ENCODE assay signal across 24 cellular contexts in the genomic region with DNA sequence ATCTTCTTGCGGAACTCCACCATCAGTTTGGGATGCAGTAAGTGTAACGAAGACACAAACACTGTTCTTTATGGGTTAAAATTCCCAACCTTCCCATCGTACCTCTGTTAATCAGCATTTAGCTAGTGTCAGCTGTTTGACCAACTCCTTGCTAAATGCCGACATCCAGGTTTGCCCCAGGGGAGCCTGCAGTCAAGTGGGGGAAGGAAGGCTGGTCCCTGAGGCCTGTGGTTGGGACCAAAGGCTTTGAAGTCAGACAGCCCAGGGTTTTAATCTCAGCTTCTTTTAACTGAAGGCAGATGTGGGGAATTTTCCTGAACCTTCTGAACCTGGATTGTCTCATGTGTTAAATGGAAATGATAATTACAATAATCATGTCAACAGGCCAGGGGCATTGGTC.
"Had no signal": no experiment of that assay in that cellular context is flagged by ENCODE, and none has a peak within 500 bp of the region (broad histone marks: within the 10 kb centered on the region; RNA-seq: fewer than 3 reads in every experiment).

No MANE protein-coding gene starts in this region.

- H3K4me1 ChIP-seq: left ventricle myocardium inferior, right atrium auricular region, right lobe of liver, thyroid gland, transverse colon, upper lobe of left lung, vagina had no signal

- H3K9me3 ChIP-seq: left ventricle myocardium inferior, ovary, right atrium auricular region, right lobe of liver, thyroid gland, transverse colon, upper lobe of left lung, vagina had no signal

- H3K27me3 ChIP-seq: ovary, right atrium auricular region, right lobe of liver, thyroid gland, transverse colon, upper lobe of left lung, vagina had no signal

- H3K36me3 ChIP-seq: left ventricle myocardium inferior, ovary, right atrium auricular region, right lobe of liver, thyroid gland, transverse colon, upper lobe of left lung, vagina had no signal

- H3K27ac ChIP-seq: left ventricle myocardium inferior, ovary, right atrium auricular region, right lobe of liver, thyroid gland, transverse colon, upper lobe of left lung, vagina had no signal

- H3K4me2 ChIP-seq: smooth muscle cell had no signal

- DNase-seq: hypothalamus; immature natural killer cell; left ventricle myocardium inferior; midbrain; mucosa of descending colon; naive thymus-derived CD4-positive, alpha-beta T cell; ovary; right lobe of liver; stimulated activated CD4-positive, alpha-beta T cell treated with anti-CD3 and anti-CD28 coated beads, Interleukin-1b, Interleukin-23, amount 100 ng/mL, for 48 hours; stimulated activated CD4-positive, alpha-beta T cell treated with anti-CD3 and anti-CD28 coated beads, Interleukin-2, amount 100 ng/mL, for 48 hours; stimulated activated CD4-positive, alpha-beta T cell treated with anti-CD3 and anti-CD28 coated beads, Interleukin-4, amount 100 ng/mL, for 4 hours; stimulated activated CD8-positive, alpha-beta memory T cell treated with anti-CD3 and anti-CD28 coated beads, Interleukin-4, amount 100 ng/mL, for 48 hours; stimulated activated naive CD4-positive, alpha-beta T cell treated with Interleukin-2 at 50 U/mL for 16 hours; stimulated activated naive CD8-positive, alpha-beta T cell treated with anti-CD3 and anti-CD28 coated beads, Interleukin-15, amount 100 ng/mL, for 72 hours; substantia nigra; thyroid gland; transverse colon; upper lobe of left lung had no signal

- ATAC-seq: mucosa of descending colon; naive thymus-derived CD4-positive, alpha-beta T cell; natural killer cell treated with Interleukin-12 subunit alpha and Interleukin-12 subunit beta and Interleukin-15 and Interleukin-18, amount 100 ng/mL, for 72 hours; right lobe of liver; stimulated activated memory B cell treated with anti-CD40 and anti-IgM and Interleukin-4, amounts not matched to agents 10 μg/mL and 1 μg/mL and 100 μg/mL, for 72 hours; stimulated activated naive CD8-positive, alpha-beta T cell treated with anti-CD3 and anti-CD28 coated beads, Interleukin-15, amount 100 ng/mL, for 72 hours had no signal

- H3K4me3 ChIP-seq: left ventricle myocardium inferior, lung, mucosa of descending colon, ovary, right atrium auricular region, right lobe of liver, smooth muscle cell, thyroid gland, transverse colon, upper lobe of left lung, vagina had no signal
